ENCODE assay signal across 19 cellular contexts in the genomic region with DNA sequence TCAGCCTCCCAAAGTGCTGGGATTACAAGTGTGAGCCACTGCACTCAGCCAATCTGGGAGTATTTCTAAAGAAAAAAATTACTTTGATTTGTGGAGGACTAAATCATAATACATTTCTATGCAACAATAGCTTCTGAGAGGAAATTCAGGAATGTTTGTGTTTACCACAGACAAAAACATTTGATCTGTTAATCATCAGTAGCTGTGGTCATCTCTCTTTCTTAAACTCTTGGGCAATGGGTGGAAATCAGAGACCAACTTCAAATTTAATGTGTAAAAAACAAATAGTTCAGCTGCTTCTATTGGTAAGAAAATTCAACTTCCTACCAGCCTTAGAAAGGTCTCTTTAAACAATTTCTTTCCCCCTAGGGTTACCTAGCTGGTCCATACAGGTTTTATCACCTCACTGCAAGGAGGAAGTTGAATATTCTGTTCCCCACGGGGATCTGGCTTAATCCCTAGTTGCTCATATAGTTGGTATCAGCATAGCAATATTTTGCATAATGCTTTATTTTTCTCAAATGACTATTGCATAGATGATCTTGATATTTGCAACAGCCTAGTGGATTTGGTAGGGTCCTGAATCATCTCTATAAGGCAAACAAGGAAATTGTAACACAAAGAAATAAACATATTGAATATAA. TPM values are rescaled to one million over a fixed set of nuclear protein-coding genes. Genes with fewer than 3 reads are reported as not detected.
DNase-seq lines count a peak whose midpoint lies in the region; ATAC-seq and TF ChIP-seq lines count a peak whose summit lies in the region.
"Had no signal": no experiment of that assay in that cellular context is flagged by ENCODE, and none has a peak within 500 bp of the region (broad histone marks: within the 10 kb centered on the region; RNA-seq: fewer than 3 reads in every experiment).

No MANE protein-coding gene starts in this region.

- no peak overlapping the region for H2AFZ ChIP-seq in mesenchymal stem cell (ENCODE audit: low read depth, low read length)

- H2BK120ac ChIP-seq in mesenchymal stem cell (ENCODE audit: low read depth, low read length) = no peak overlapping the region

- H4K91ac ChIP-seq in mesenchymal stem cell (ENCODE audit: low read length) = no peak overlapping the region

- H3K4me2 ChIP-seq in mesenchymal stem cell (ENCODE audit: low read length, poor library complexity, severe bottlenecking) = no peak overlapping the region

- ATAC-seq in gastroesophageal sphincter (no peak), omental fat pad (ENCODE audit: low FRiP score) (no peak)
- ATAC-seq: left lobe of liver had no signal

- H3K9ac ChIP-seq in mesenchymal stem cell (ENCODE audit: low read length) = peak overlapping the region; percentile 42

- H2BK12ac ChIP-seq in mesenchymal stem cell (ENCODE audit: low read length in 2 of 2) = no peak overlapping the region

- H3K79me1 ChIP-seq in mesenchymal stem cell (replicated peaks; ENCODE audit: low read length, poor library complexity, severe bottlenecking) = no peaks in the 10 kb centered on the region

- H3K36me3 ChIP-seq in mesenchymal stem cell (ENCODE audit: control insufficient read depth in 1 of 2, insufficient read depth in 2 of 2, low read depth in 1 of 2, low read length in 2 of 2) = no peaks in the 10 kb centered on the region
- H3K36me3 ChIP-seq in gastroesophageal sphincter = no peaks in the 10 kb centered on the region
- H3K36me3 ChIP-seq: sigmoid colon had no signal

- intact Hi-C loops in cardiac septum (cut with DNase I) = no loop called here

- no peak overlapping the region for H2AK5ac ChIP-seq in mesenchymal stem cell (ENCODE audit: low read length, severe bottlenecking)

- H3K18ac ChIP-seq in mesenchymal stem cell (ENCODE audit: low read depth in 1 of 2, low read length in 2 of 2) = no peak overlapping the region

- no peak overlapping the region for H3K4ac ChIP-seq in mesenchymal stem cell (ENCODE audit: low read depth in 1 of 2, low read length in 2 of 2)

- H3K4me1 ChIP-seq in mesenchymal stem cell (ENCODE audit: control insufficient read depth, insufficient read depth, low read depth, low read length) (no peaks in the 10 kb centered on the region), gastroesophageal sphincter (no peaks in the 10 kb centered on the region)
- H3K4me1 ChIP-seq: Peyer's patch, sigmoid colon had no signal

- no peak overlapping the region for H3K4me3 ChIP-seq in epithelial cell of esophagus (ENCODE audit: low read length)
- no peak overlapping the region for H3K4me3 ChIP-seq in mesenchymal stem cell (ENCODE audit: insufficient read depth in 1 of 2, low read depth in 1 of 2, low read length in 2 of 2)
- H3K4me3 ChIP-seq in gastroesophageal sphincter = no peak overlapping the region
- H3K4me3 ChIP-seq: Peyer's patch, sigmoid colon had no signal

- H4K8ac ChIP-seq in mesenchymal stem cell (ENCODE audit: low read length) = no peak overlapping the region

- no peak overlapping the region for H3K23ac ChIP-seq in mesenchymal stem cell (ENCODE audit: low read length in 2 of 2)

- peak; percentile 46 for DNase-seq in EH (ENCODE audit: low read depth)
- DNase-seq in LHCN-M2 (ENCODE audit: low read depth) = peak; percentile 88
- peak; percentile 56 for DNase-seq in epithelial cell of esophagus (ENCODE audit: low read depth)
- DNase-seq in mesenchymal stem cell = peak; percentile 63
- DNase-seq in NCI-H1092 treated with DMSO at 0.1 percent for 48 hours (lab: John Stamatoyannopoulos, UW) = no peak
- DNase-seq in cardiac septum (ENCODE audit: low spot score) = no peak
- no peak for DNase-seq in omental fat pad (ENCODE audit: low spot score)
- DNase-seq: activated CD4-positive, alpha-beta T cell treated with anti-CD3 and anti-CD28 coated beads, Interleukin-2, amount 50 U/mL, for 1 hour; activated naive CD4-positive, alpha-beta T cell; GDM1; KG1; NCI-H1417; NCI-H2171; occipital lobe; Peyer's patch; sigmoid colon; stimulated activated CD4-positive, alpha-beta T cell treated with anti-CD3 and anti-CD28 coated beads, Interleukin-4, amount 100 ng/mL, for 1 hour had no signal

- no peak for TF ChIP-seq POLR2A in gastroesophageal sphincter (IDR thresholded peaks at IDR 0.05)

- no peaks in the 10 kb centered on the region for H3K27me3 ChIP-seq in mesenchymal stem cell (ENCODE audit: control insufficient read depth in 1 of 2, insufficient read depth in 1 of 2, low read length in 2 of 2)
- no peaks in the 10 kb centered on the region for H3K27me3 ChIP-seq in gastroesophageal sphincter
- H3K27me3 ChIP-seq: Peyer's patch, sigmoid colon had no signal

- no peak overlapping the region for H3K27ac ChIP-seq in mesenchymal stem cell (ENCODE audit: low read length, poor library complexity, severe bottlenecking)
- no peak overlapping the region for H3K27ac ChIP-seq in gastroesophageal sphincter
- H3K27ac ChIP-seq: Peyer's patch, sigmoid colon had no signal

- WGBS in mesenchymal stem cell = no CpG with 5 or more reads among the region's 1 CpG
- 67 to 71% methylated on average over 1 of the region's 1 CpG for WGBS in gastroesophageal sphincter (ENCODE audit: low coverage in 1 of 2), 2 donors

- peak overlapping the region; percentile 57 for H2BK5ac ChIP-seq in mesenchymal stem cell (ENCODE audit: low read depth, low read length, poor library complexity, severe bottlenecking)

- no peaks in the 10 kb centered on the region for H3K9me3 ChIP-seq in mesenchymal stem cell (ENCODE audit: control insufficient read depth, low read length)
- no peaks in the 10 kb centered on the region for H3K9me3 ChIP-seq in gastroesophageal sphincter
- H3K9me3 ChIP-seq: Peyer's patch, sigmoid colon had no signal

- TF ChIP-seq EP300 in gastroesophageal sphincter (IDR thresholded peaks at IDR 0.05) = no peak

- no peak overlapping the region for H2BK15ac ChIP-seq in mesenchymal stem cell (ENCODE audit: low read depth, poor library complexity, severe bottlenecking)

- H3K14ac ChIP-seq in mesenchymal stem cell (ENCODE audit: low read length in 2 of 2) = no peak overlapping the region

- no peak for TF ChIP-seq CTCF in epithelial cell of esophagus (IDR thresholded peaks at IDR 0.05; ENCODE audit: insufficient read depth, low read depth, low read length, missing control alignments)
- TF ChIP-seq CTCF in gastroesophageal sphincter (IDR thresholded peaks at IDR 0.05) = no peak
- TF ChIP-seq CTCF in omental fat pad (IDR thresholded peaks at IDR 0.05) = no peak

RNA-seq across cellular contexts. Expression of a gene that starts 20.3 kb away (rescaled TPM):
- total RNA-seq in LHCN-M2 (2014; rRNA removed) (50.3 and 53.6 TPM in 2 replicates), gastroesophageal sphincter (10 to 100 TPM; 32.2 to 57.6 (median 40.2) TPM), cardiac septum (46.6 TPM), omental fat pad (10 to 100 TPM; 46.5 to 56.6 (median 52.7) TPM)
- polyA plus RNA-seq in LHCN-M2 (2012) = 17.0 TPM
- 25.2 TPM for polyA plus RNA-seq in mesenchymal stem cell (2013, experiment 1 of 2)
- polyA plus RNA-seq in mesenchymal stem cell (2013, experiment 2 of 2) = 26.0 TPM

Comparison
In these comparisons a context has a peak if more than half of its experiments do, and no peak if none do; other contexts are left out.
1. DNase-seq: peak in EH (single experiment), LHCN-M2 (single experiment), epithelial cell of esophagus (single experiment) and mesenchymal stem cell (single experiment); none in NCI-H1092 treated with DMSO at 0.1 percent for 48 hours (single experiment), cardiac septum (single experiment) and omental fat pad (single experiment).